In the genomic region with DNA sequence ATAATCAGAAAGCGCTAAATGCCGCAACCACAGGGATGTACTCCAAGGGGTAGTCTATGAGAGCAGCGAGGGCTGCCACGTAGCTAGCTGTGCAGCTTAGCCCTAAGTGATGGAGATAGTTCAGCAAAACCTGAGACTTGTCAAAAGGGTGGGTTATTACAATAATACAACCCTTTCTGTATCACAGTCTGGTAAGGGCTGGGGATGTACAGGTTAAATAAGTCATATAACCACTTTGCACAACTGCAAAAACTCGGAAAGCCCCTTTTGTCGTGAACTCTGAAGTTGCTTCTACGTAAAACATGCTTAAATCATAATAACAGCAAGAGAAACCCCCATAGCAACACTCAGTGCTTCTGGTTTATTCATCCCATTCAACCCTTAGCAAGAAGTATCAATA, we compare ENCODE assay signal across 30 cellular contexts.
"Had no signal": no experiment of that assay in that cellular context is flagged by ENCODE, and none has a peak within 500 bp of the region (broad histone marks: within the 10 kb centered on the region; RNA-seq: fewer than 3 reads in every experiment).

No MANE protein-coding gene starts in this region.

- ATAC-seq: activated CD8-positive, alpha-beta T cell treated with anti-CD3 and anti-CD28 coated beads for 36 hours; activated naive CD8-positive, alpha-beta T cell treated with anti-CD3 and anti-CD28 coated beads, Interleukin-2, amount 50 U/mL, for 24 hours; activated T-cell treated with anti-CD3 and anti-CD28 coated beads, Interleukin-2, amount 50 U/mL, for 4 hours; activated T-helper 17 cell treated with anti-CD3 and anti-CD28 coated beads, Interleukin-2, amount 50 U/mL, for 72 hours had no signal

- H3K9me3 ChIP-seq: body of pancreas, breast epithelium had no signal

- H3K27ac ChIP-seq: body of pancreas, brain microvascular endothelial cell, breast epithelium, VCaP had no signal

- H3K36me3 ChIP-seq: brain microvascular endothelial cell, breast epithelium had no signal

- H3K27me3 ChIP-seq: body of pancreas, brain microvascular endothelial cell, breast epithelium had no signal

- H3K4me3 ChIP-seq: body of pancreas, breast epithelium had no signal

- H3K4me1 ChIP-seq: body of pancreas, breast epithelium had no signal

- DNase-seq: activated B cell treated with CpG ODN at 0.5 μM for 24 hours; activated CD4-positive, alpha-beta memory T cell treated with anti-CD3 and anti-CD28 coated beads for 36 hours; activated CD4-positive, alpha-beta T cell treated with anti-CD3 and anti-CD28 coated beads for 4 hours; activated CD4-positive, alpha-beta T cell treated with anti-CD3 and anti-CD28 coated beads, Interleukin-2, amount 10 ng/mL, durations not matched to agents 24 days and 14 days; activated CD4-positive, alpha-beta T cell treated with anti-CD3 and anti-CD28 coated beads, Interleukin-2, amount 50 U/mL, for 1 hour; activated CD4-positive, alpha-beta T cell treated with anti-CD3 and anti-CD28 coated beads, Interleukin-2, amount 50 U/mL, for 4 hours; activated CD4-positive, CD25-positive, alpha-beta regulatory T cell treated with anti-CD3 and anti-CD28 coated beads, Interleukin-2, amount 50 U/mL, for 72 hours; activated CD8-positive, alpha-beta memory T cell treated with anti-CD3 and anti-CD28 coated beads, Interleukin-2, amount 50 U/mL, for 4 hours; activated CD8-positive, alpha-beta T cell treated with anti-CD3 and anti-CD28 coated beads for 36 hours; activated effector memory CD4-positive, alpha-beta T cell treated with anti-CD3 and anti-CD28 coated beads, Interleukin-2, amount 50 U/mL, for 16 hours; activated gamma-delta T cell treated with Interleukin-2 at 50 U/mL for 16 hours; activated naive CD4-positive, alpha-beta T cell treated with anti-CD3 and anti-CD28 coated beads, Interleukin-2, amount 10 ng/mL, durations not matched to agents 7 days and 5 days; activated naive CD4-positive, alpha-beta T cell treated with Interleukin-2 at 50 U/mL for 16 hours; activated naive CD8-positive, alpha-beta T cell treated with anti-CD3 and anti-CD28 coated beads, Interleukin-2, amount 10 ng/mL, durations not matched to agents 7 days and 5 days; activated naive CD8-positive, alpha-beta T cell treated with anti-CD3 and anti-CD28 coated beads, Interleukin-2, amount 50 U/mL, for 24 hours; activated T-cell treated with anti-CD3 and anti-CD28 coated beads for 4 hours; activated T-cell treated with anti-CD3 and anti-CD28 coated beads, Interleukin-2, amount 50 U/mL, for 1 hour; activated T-cell treated with anti-CD3 and anti-CD28 coated beads, Interleukin-2, amount 50 U/mL, for 4 hours; activated T-cell treated with anti-CD3 and anti-CD28 coated beads, Interleukin-2, amount 50 U/mL, for 72 hours; amygdala; anterior cingulate cortex; body of pancreas; brain microvascular endothelial cell; central memory CD4-positive, alpha-beta T cell; T-helper 1 cell; T-helper 2 cell; T-helper 9 cell had no signal
